In genomic region chr5:96934291-96934694, GRCh38 we compare ENCODE assay signal across 8 cellular contexts. TPM values are rescaled to one million over a fixed set of nuclear protein-coding genes. Genes with fewer than 3 reads are reported as not detected.
A peak's percentile ranks its signal among the peaks of the same experiment; 100 is the strongest.
DNase-seq lines count a peak whose midpoint lies in the region; ATAC-seq and TF ChIP-seq lines count a peak whose summit lies in the region.

No MANE protein-coding gene starts in this region.

- intact Hi-C loops in heart left ventricle (cut with DNase I), result loop anchor here in 6 of 10 donors (2.0 to 10.0 kb wide), 6 partner anchors 33 to 272 kb away; partner anchors contain the start of genes ERAP2 (in 2 of the 6) and CAST (in 1 of the 6)
- intact Hi-C loops in cardiac septum (cut with DNase I), result loop anchor here (2.0 to 10.0 kb wide), 2 partner anchors 127 to 189 kb away; partner anchors contain the start of gene ERAP1
- intact Hi-C loops in dorsolateral prefrontal cortex (cut with DNase I), result loop anchor here (2.0 to 10.0 kb wide), 3 partner anchors 57 to 179 kb away; partner anchors contain the start of gene ERAP2 (in 1 of the 2)
- intact Hi-C loops in natural killer cell (cut with micrococcal nuclease), result loop anchor here (2.0 kb wide), 2 partner anchors 29 to 127 kb away; partner anchors contain the start of gene ERAP1

- DNase-seq in heart left ventricle (no peak), cardiac septum (ENCODE audit: low spot score) (no peak), dorsolateral prefrontal cortex (no peak), natural killer cell (no peak), GM10248 (ENCODE audit: extremely low spot score) (no peak)

- peak overlapping the region; percentile 67 for H2AFZ ChIP-seq in OCI-LY3 (ENCODE audit: low read depth, low read length)

- CTCF ChIA-PET in GM10248 (lab: Yijun Ruan, JAX), result interaction anchor here (0.9 to 1.1 kb wide), 2 partner anchors 14 to 65 kb away, joined by 3 to 5 read pairs; no protein-coding TSS in a partner anchor

- no peaks in the 10 kb centered on the region for H3K36me3 ChIP-seq in heart left ventricle
- H3K36me3 ChIP-seq in OCI-LY3 (replicated peaks; ENCODE audit: low read depth, low read length), result peaks cover 4% of the 10 kb centered on the region

- H3K27me3 ChIP-seq in heart left ventricle (no peaks in the 10 kb centered on the region), OCI-LY3 (ENCODE audit: low read depth, low read length) (no peaks in the 10 kb centered on the region), dorsolateral prefrontal cortex (no peaks in the 10 kb centered on the region)

- H3K4me1 Mint-ChIP-seq in natural killer cell, result peaks cover 77 to 83% of the 10 kb centered on the region in 2 donors

- peak overlapping the region; percentile 93 to 94 for H3K27ac Mint-ChIP-seq in natural killer cell

- TF ChIP-seq POLR2A in heart left ventricle (IDR thresholded peaks at IDR 0.05), result no peak

- peak overlapping the region; percentile 94 for H3K4me2 ChIP-seq in OCI-LY3 (ENCODE audit: low read length)

- H3K9me3 ChIP-seq in heart left ventricle (no peaks in the 10 kb centered on the region), OCI-LY3 (ENCODE audit: insufficient read depth, low read length) (peaks cover 2% of the 10 kb centered on the region; the same call in 1 of the 2 replicates)

- peaks cover 18% of the 10 kb centered on the region for H4K20me1 ChIP-seq in OCI-LY3 (ENCODE audit: insufficient read depth, low read length)

- POLR2A ChIA-PET in GM10248 (lab: Yijun Ruan, JAX), result no interaction called here

- no peak for TF ChIP-seq CTCF in heart left ventricle (IDR thresholded peaks at IDR 0.05)
- no peak for TF ChIP-seq CTCF in OCI-LY3 (IDR thresholded peaks at IDR 0.05; ENCODE audit: low read depth, low read length)
- peak in 1 of 56 donors; percentile 3 for TF ChIP-seq CTCF in dorsolateral prefrontal cortex (IDR thresholded peaks at IDR 0.05 in 54 of 56, conservative IDR thresholded peaks at IDR 0.05 in 2 of 56; ENCODE audit: low read depth in 1 of 56, partially characterized antibody in 56 of 56)
- no peak for TF ChIP-seq CTCF in natural killer cell (IDR thresholded peaks at IDR 0.05)
- TF ChIP-seq CTCF in GM10248 (IDR thresholded peaks at IDR 0.05; ENCODE audit: control extremely low read depth, extremely low read depth, low read depth, missing control alignments), result no peak

- no peaks in the 10 kb centered on the region for H3K9me3 Mint-ChIP-seq in natural killer cell

- H3K4me3 ChIP-seq in heart left ventricle (peak overlapping the region; percentile 60 to 92 (median 84)), OCI-LY3 (ENCODE audit: low read length) (peak overlapping the region; percentile 98), dorsolateral prefrontal cortex (peak overlapping the region; percentile 63 to 96 (median 86))

- ATAC-seq in heart left ventricle (no peak), natural killer cell (no peak), HG03432 (IDR thresholded peaks at IDR 0.05; ENCODE audit: unreplicated experiment) (no peak), HG02870 (IDR thresholded peaks at IDR 0.05; ENCODE audit: unreplicated experiment) (no peak)

- no peaks in the 10 kb centered on the region for H3K36me3 Mint-ChIP-seq in natural killer cell

- H3K27ac ChIP-seq in heart left ventricle (peak overlapping the region; percentile 89 to 99 (median 97)), OCI-LY3 (ENCODE audit: low read length) (peak overlapping the region; percentile 98), dorsolateral prefrontal cortex (peak overlapping the region; percentile 95 to 100 (median 99))

- peak overlapping the region; percentile 99 for H3K9ac ChIP-seq in OCI-LY3 (ENCODE audit: low read length)

- no peaks in the 10 kb centered on the region for H3K27me3 Mint-ChIP-seq in natural killer cell (ENCODE audit: low read depth in 2 of 2)

- H3K4me1 ChIP-seq in heart left ventricle, result peaks cover 0 to 58% (median 38%) of the 10 kb centered on the region in 12 donors
- H3K4me1 ChIP-seq in OCI-LY3 (ENCODE audit: low read length), result peaks cover 54% of the 10 kb centered on the region

- H3K4me3 Mint-ChIP-seq in natural killer cell, result peak overlapping the region; percentile 91

- peaks cover 53% of the 10 kb centered on the region for H3K79me2 ChIP-seq in OCI-LY3 (ENCODE audit: low read length)

- WGBS in heart left ventricle, 4 donors, result 0 to 1% (median 1%) methylated on average over 9 of the region's 9 CpGs

RNA-seq across cellular contexts. Expression of gene LNPEP, which starts 1.6 kb away (rescaled TPM):
- total RNA-seq in heart left ventricle (10 to 100 TPM; 47.4 to 82.2 (median 56.3) TPM), cardiac septum (61.4 TPM), dorsolateral prefrontal cortex (10 to 100 TPM; 40.3 to 69.3 (median 55.0) TPM), natural killer cell (100 to 1,000 TPM; 126 to 162 (median 135) TPM)
- 10 to 100 TPM in 1 of 2 donors, 1 to 10 TPM in 1; 8.6 to 12.5 TPM for polyA plus RNA-seq in heart left ventricle

RNA-seq across cellular contexts. Expression of gene ERAP2, which starts 58.0 kb away (rescaled TPM):
- total RNA-seq in heart left ventricle (10 to 100 TPM in 1 of 9 donors, 1 to 10 TPM in 8; 2.7 to 30.5 (median 7.0) TPM), cardiac septum (4.8 TPM), dorsolateral prefrontal cortex (10 to 100 TPM in 3 of 120 experiments, 1 to 10 TPM in 115, under 1 TPM in 2; 0.80 to 12.9 (median 4.4) TPM), natural killer cell (10 to 100 TPM; 41.5 to 81.8 (median 79.2) TPM)
- 1 to 10 TPM in 1 of 2 donors, under 1 TPM in 1; 0.99 to 7.5 TPM for polyA plus RNA-seq in heart left ventricle
